ENCODE assay signal across 14 cellular contexts in genomic region chr4:31086771-31087330, GRCh38.
"Had no signal": no experiment of that assay in that cellular context is flagged by ENCODE, and none has a peak within 500 bp of the region (broad histone marks: within the 10 kb centered on the region; RNA-seq: fewer than 3 reads in every experiment).

No MANE protein-coding gene starts in this region.

- H3K27me3 ChIP-seq: body of pancreas, gastrocnemius medialis, left lung, transverse colon had no signal

- H3K4me1 ChIP-seq: gastrocnemius medialis, transverse colon had no signal

- DNase-seq: activated CD4-positive, alpha-beta memory T cell treated with anti-CD3 and anti-CD28 coated beads, Interleukin-2, amount 10 ng/mL, durations not matched to agents 7 days and 5 days; activated CD4-positive, alpha-beta T cell treated with anti-CD3 and anti-CD28 coated beads for 36 hours; activated naive CD4-positive, alpha-beta T cell treated with Interleukin-2 at 50 U/mL for 16 hours; activated naive CD8-positive, alpha-beta T cell treated with anti-CD3 and anti-CD28 coated beads, Interleukin-2, amount 50 U/mL, for 24 hours; body of pancreas; dorsolateral prefrontal cortex; gastrocnemius medialis; islet precursor cell; left lung; nucleus accumbens; right cardiac atrium; stimulated activated CD4-positive, alpha-beta T cell treated with anti-CD3 and anti-CD28 coated beads, Interleukin-1b, Interleukin-23, amount 100 ng/mL, for 48 hours; T-helper 9 cell; transverse colon had no signal

- H3K4me3 ChIP-seq: body of pancreas, dorsolateral prefrontal cortex, gastrocnemius medialis, left lung, transverse colon had no signal

- H3K27ac ChIP-seq: body of pancreas, dorsolateral prefrontal cortex, gastrocnemius medialis, left lung, transverse colon had no signal

- H3K9me3 ChIP-seq: body of pancreas, gastrocnemius medialis, left lung, transverse colon had no signal

- H3K36me3 ChIP-seq: gastrocnemius medialis, left lung, transverse colon had no signal
